Comparison of ENCODE assay signal across 2 cellular contexts in the genomic region with DNA sequence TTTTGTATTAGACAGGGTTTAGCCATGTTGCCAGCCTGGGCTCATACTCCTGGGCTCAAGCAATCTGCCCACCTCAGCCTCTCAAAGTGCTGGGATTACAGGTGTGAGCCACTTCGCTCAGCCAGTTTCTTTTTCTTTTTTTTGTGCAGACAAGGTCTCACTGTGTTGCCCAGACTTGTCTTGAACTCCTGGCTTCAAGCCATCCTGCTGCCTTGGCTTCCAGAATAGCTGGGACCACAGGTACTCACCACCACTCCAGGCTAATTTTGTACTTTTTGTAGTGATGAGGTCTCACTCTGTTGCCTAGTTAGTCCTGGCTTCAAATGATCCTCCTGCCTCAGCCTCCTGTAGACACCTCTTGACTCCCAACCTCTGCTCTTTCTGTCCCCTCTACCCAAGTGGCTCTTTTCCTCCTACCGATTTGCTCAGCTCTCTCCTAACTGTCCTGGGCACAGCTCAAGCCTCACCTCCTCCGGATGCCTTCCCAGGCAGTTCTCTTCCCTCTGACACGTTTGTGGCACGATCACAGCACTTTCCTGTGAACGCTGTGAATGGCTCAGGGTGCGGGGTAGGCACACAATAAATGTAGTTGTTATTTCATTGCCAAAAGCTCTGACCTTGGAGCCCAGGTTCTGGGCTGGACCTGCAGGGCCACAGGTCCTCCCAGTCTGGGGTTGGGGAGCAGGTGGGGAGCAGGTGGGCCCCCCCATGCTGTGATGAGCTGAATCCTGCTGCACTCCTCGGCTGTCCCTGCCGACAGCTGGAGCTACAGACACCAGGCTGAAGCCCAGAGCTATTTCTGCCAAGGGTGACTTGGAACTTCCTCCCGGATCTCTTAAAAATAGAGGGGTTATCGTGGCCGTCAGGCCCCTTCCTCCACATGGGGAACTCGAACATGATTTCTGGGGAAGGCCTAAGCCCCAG.
TF ChIP-seq lines count a peak whose summit lies in the region.

No MANE protein-coding gene starts in this region.

TF ChIP-seq in HepG2, 621 proteins besides CTCF, POLR2A, EP300 and RAD21:
- TF ChIP-seq, protein P1, sequence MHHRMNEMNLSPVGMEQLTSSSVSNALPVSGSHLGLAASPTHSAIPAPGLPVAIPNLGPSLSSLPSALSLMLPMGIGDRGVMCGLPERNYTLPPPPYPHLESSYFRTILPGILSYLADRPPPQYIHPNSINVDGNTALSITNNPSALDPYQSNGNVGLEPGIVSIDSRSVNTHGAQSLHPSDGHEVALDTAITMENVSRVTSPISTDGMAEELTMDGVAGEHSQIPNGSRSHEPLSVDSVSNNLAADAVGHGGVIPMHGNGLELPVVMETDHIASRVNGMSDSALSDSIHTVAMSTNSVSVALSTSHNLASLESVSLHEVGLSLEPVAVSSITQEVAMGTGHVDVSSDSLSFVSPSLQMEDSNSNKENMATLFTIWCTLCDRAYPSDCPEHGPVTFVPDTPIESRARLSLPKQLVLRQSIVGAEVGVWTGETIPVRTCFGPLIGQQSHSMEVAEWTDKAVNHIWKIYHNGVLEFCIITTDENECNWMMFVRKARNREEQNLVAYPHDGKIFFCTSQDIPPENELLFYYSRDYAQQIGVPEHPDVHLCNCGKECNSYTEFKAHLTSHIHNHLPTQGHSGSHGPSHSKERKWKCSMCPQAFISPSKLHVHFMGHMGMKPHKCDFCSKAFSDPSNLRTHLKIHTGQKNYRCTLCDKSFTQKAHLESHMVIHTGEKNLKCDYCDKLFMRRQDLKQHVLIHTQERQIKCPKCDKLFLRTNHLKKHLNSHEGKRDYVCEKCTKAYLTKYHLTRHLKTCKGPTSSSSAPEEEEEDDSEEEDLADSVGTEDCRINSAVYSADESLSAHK (CRISPR knock-in tag; IDR thresholded peaks at IDR 0.05; ENCODE audit: borderline replicate concordance): no peak
- TF ChIP-seq ZNF644 (CRISPR knock-in tag; IDR thresholded peaks at IDR 0.05; ENCODE audit: low read depth) (no peak), SALL2 (CRISPR knock-in tag; IDR thresholded peaks at IDR 0.05) (no peak), MAF1 (CRISPR knock-in tag; IDR thresholded peaks at IDR 0.05; ENCODE audit: borderline replicate concordance) (no peak), ZNF530 (CRISPR knock-in tag; IDR thresholded peaks at IDR 0.05; ENCODE audit: low read depth) (no peak), ZBTB21 (CRISPR knock-in tag; IDR thresholded peaks at IDR 0.05) (no peak), ZNF136 (CRISPR knock-in tag; IDR thresholded peaks at IDR 0.05; ENCODE audit: low read depth) (no peak), ZEB1 (IDR thresholded peaks at IDR 0.05; ENCODE audit: insufficient replicate concordance, low read depth) (no peak), ZNF558 (CRISPR knock-in tag; IDR thresholded peaks at IDR 0.05; ENCODE audit: borderline replicate concordance) (no peak), ZNF329 (CRISPR knock-in tag; IDR thresholded peaks at IDR 0.05; ENCODE audit: low read depth) (no peak)
- TF ChIP-seq, protein P2, sequence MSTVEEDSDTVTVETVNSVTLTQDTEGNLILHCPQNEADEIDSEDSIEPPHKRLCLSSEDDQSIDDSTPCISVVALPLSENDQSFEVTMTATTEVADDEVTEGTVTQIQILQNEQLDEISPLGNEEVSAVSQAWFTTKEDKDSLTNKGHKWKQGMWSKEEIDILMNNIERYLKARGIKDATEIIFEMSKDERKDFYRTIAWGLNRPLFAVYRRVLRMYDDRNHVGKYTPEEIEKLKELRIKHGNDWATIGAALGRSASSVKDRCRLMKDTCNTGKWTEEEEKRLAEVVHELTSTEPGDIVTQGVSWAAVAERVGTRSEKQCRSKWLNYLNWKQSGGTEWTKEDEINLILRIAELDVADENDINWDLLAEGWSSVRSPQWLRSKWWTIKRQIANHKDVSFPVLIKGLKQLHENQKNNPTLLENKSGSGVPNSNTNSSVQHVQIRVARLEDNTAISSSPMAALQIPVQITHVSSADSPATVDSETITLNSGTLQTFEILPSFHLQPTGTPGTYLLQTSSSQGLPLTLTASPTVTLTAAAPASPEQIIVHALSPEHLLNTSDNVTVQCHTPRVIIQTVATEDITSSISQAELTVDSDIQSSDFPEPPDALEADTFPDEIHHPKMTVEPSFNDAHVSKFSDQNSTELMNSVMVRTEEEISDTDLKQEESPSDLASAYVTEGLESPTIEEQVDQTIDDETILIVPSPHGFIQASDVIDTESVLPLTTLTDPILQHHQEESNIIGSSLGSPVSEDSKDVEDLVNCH (CRISPR knock-in tag; IDR thresholded peaks at IDR 0.05): no peak
- TF ChIP-seq, protein P3, sequence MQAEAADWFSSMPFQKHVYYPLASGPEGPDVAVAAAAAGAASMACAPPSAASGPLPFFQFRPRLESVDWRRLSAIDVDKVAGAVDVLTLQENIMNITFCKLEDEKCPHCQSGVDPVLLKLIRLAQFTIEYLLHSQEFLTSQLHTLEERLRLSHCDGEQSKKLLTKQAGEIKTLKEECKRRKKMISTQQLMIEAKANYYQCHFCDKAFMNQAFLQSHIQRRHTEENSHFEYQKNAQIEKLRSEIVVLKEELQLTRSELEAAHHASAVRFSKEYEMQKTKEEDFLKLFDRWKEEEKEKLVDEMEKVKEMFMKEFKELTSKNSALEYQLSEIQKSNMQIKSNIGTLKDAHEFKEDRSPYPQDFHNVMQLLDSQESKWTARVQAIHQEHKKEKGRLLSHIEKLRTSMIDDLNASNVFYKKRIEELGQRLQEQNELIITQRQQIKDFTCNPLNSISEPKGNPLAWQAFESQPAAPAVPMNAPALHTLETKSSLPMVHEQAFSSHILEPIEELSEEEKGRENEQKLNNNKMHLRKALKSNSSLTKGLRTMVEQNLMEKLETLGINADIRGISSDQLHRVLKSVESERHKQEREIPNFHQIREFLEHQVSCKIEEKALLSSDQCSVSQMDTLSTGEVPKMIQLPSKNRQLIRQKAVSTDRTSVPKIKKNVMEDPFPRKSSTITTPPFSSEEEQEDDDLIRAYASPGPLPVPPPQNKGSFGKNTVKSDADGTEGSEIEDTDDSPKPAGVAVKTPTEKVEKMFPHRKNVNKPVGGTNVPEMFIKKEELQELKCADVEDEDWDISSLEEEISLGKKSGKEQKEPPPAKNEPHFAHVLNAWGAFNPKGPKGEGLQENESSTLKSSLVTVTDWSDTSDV (CRISPR knock-in tag; IDR thresholded peaks at IDR 0.05): no peak

TF ChIP-seq in SK-N-SH, 30 proteins besides CTCF, POLR2A, EP300 and RAD21:
- TF ChIP-seq FOXM1 (IDR thresholded peaks at IDR 0.05; ENCODE audit: low read depth) (no peak), NRF1 (IDR thresholded peaks at IDR 0.05; ENCODE audit: low read depth, low read length) (no peak), TEAD4 (IDR thresholded peaks at IDR 0.05; ENCODE audit: borderline replicate concordance, insufficient read depth) (no peak), CHD2 (IDR thresholded peaks at IDR 0.05; ENCODE audit: low read length, partially characterized antibody) (no peak), RXRA (IDR thresholded peaks at IDR 0.05; ENCODE audit: borderline replicate concordance, low read depth) (no peak), EZH2phosphoT487 (IDR thresholded peaks at IDR 0.05; ENCODE audit: borderline replicate concordance, low read depth) (no peak), YY1 (IDR thresholded peaks at IDR 0.05; ENCODE audit: low read depth) (no peak), MXI1 (IDR thresholded peaks at IDR 0.05; ENCODE audit: low read depth, low read length) (no peak), TAF1 (IDR thresholded peaks at IDR 0.05; ENCODE audit: borderline replicate concordance, low read depth, low read length) (no peak), TCF12 (IDR thresholded peaks at IDR 0.05) (no peak), GABPA (IDR thresholded peaks at IDR 0.05; ENCODE audit: low read depth) (no peak), MEF2A (IDR thresholded peaks at IDR 0.05; ENCODE audit: borderline replicate concordance, low read depth) (no peak)
- TF ChIP-seq, protein P4, sequence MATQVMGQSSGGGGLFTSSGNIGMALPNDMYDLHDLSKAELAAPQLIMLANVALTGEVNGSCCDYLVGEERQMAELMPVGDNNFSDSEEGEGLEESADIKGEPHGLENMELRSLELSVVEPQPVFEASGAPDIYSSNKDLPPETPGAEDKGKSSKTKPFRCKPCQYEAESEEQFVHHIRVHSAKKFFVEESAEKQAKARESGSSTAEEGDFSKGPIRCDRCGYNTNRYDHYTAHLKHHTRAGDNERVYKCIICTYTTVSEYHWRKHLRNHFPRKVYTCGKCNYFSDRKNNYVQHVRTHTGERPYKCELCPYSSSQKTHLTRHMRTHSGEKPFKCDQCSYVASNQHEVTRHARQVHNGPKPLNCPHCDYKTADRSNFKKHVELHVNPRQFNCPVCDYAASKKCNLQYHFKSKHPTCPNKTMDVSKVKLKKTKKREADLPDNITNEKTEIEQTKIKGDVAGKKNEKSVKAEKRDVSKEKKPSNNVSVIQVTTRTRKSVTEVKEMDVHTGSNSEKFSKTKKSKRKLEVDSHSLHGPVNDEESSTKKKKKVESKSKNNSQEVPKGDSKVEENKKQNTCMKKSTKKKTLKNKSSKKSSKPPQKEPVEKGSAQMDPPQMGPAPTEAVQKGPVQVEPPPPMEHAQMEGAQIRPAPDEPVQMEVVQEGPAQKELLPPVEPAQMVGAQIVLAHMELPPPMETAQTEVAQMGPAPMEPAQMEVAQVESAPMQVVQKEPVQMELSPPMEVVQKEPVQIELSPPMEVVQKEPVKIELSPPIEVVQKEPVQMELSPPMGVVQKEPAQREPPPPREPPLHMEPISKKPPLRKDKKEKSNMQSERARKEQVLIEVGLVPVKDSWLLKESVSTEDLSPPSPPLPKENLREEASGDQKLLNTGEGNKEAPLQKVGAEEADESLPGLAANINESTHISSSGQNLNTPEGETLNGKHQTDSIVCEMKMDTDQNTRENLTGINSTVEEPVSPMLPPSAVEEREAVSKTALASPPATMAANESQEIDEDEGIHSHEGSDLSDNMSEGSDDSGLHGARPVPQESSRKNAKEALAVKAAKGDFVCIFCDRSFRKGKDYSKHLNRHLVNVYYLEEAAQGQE (IDR thresholded peaks at IDR 0.05; ENCODE audit: low read depth, low read length): no peak
- TF ChIP-seq, protein P5, sequence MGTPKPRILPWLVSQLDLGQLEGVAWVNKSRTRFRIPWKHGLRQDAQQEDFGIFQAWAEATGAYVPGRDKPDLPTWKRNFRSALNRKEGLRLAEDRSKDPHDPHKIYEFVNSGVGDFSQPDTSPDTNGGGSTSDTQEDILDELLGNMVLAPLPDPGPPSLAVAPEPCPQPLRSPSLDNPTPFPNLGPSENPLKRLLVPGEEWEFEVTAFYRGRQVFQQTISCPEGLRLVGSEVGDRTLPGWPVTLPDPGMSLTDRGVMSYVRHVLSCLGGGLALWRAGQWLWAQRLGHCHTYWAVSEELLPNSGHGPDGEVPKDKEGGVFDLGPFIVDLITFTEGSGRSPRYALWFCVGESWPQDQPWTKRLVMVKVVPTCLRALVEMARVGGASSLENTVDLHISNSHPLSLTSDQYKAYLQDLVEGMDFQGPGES (IDR thresholded peaks at IDR 0.05; ENCODE audit: low read depth, low read length): no peak
- TF ChIP-seq, protein P6, sequence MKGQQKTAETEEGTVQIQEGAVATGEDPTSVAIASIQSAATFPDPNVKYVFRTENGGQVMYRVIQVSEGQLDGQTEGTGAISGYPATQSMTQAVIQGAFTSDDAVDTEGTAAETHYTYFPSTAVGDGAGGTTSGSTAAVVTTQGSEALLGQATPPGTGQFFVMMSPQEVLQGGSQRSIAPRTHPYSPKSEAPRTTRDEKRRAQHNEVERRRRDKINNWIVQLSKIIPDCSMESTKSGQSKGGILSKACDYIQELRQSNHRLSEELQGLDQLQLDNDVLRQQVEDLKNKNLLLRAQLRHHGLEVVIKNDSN (IDR thresholded peaks at IDR 0.05; ENCODE audit: borderline replicate concordance, low read depth): no peak
